In the genomic region with DNA sequence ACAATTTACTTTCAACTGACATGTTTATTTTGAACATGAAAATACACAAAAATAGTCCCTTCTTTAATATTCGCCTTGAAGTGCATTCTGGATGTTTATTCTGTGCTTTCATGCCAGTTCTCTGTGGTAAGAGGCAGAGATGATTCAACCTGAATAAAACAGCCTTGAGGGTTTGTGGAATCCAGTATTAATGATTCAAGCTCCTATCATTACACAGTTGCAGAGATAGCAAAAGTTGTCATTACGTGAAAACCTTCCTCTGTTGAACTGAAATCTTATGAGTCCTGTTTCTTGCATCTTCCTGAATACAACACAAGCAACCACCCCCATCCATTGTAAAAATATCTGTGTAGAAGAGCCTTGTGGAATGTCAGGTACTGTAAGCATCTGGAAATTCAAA, we compare ENCODE assay signal across 21 cellular contexts.
DNase-seq lines count a peak whose midpoint lies in the region; ATAC-seq, FAIRE-seq and TF ChIP-seq lines count a peak whose summit lies in the region.
"Had no signal": no experiment of that assay in that cellular context is flagged by ENCODE, and none has a peak within 500 bp of the region (broad histone marks: within the 10 kb centered on the region; RNA-seq: fewer than 3 reads in every experiment).

No MANE protein-coding gene starts in this region.

- H3K27ac ChIP-seq in AG04450 (ENCODE audit: low read depth, low read length), result no peak overlapping the region
- no peak overlapping the region for H3K27ac ChIP-seq in PC-9
- H3K27ac ChIP-seq: lower lobe of right lung, right lobe of liver, upper lobe of left lung had no signal

- H3K36me3 ChIP-seq in bronchial epithelial cell (ENCODE audit: control insufficient read depth, insufficient read depth, low read length), result no peaks in the 10 kb centered on the region
- no peaks in the 10 kb centered on the region for H3K36me3 ChIP-seq in kidney epithelial cell (ENCODE audit: control insufficient read depth, insufficient read depth, low read length)
- no peaks in the 10 kb centered on the region for H3K36me3 ChIP-seq in PC-9 (ENCODE audit: low read depth)
- H3K36me3 ChIP-seq: lower lobe of right lung, right lobe of liver, upper lobe of left lung had no signal

- no peak overlapping the region for H3K4me2 ChIP-seq in PC-9

- ATAC-seq in HG03521 (IDR thresholded peaks at IDR 0.05; ENCODE audit: unreplicated experiment) (no peak), omental fat pad (ENCODE audit: low FRiP score) (no peak)
- ATAC-seq: activated CD8-positive, alpha-beta memory T cell treated with anti-CD3 and anti-CD28 coated beads, Interleukin-2, amount 10 ng/mL, durations not matched to agents 7 days and 5 days; activated naive CD4-positive, alpha-beta T cell treated with anti-CD3 and anti-CD28 coated beads, Interleukin-2, amount 50 U/mL, for 72 hours; K562; lower lobe of right lung; right lobe of liver; stimulated activated effector memory CD8-positive, alpha-beta T cell treated with anti-CD3 and anti-CD28 coated beads, Interleukin-12 subunit alpha, Interleukin-12 subunit beta, amount 100 ng/mL, for 72 hours had no signal

- no peaks in the 10 kb centered on the region for H3K79me2 ChIP-seq in PC-9 (ENCODE audit: low read depth)

- BruUV-seq in PC-9 (replicated peaks; lab: Mats Ljungman, UMichigan), result no TSS peak

- DNase-seq in AG04450 (ENCODE audit: low read depth, low spot score) (peak; percentile 50), HS-27A (ENCODE audit: low read depth) (peak; percentile 2), bronchial epithelial cell (ENCODE audit: low read depth) (peak; percentile 83), kidney epithelial cell (ENCODE audit: low read depth) (peak; percentile 42), Ammon's horn (ENCODE audit: low spot score) (no peak), PC-9 (no peak), omental fat pad (ENCODE audit: low spot score) (no peak)
- DNase-seq: activated B cell treated with CpG ODN at 0.5 μM for 24 hours; activated CD8-positive, alpha-beta memory T cell treated with anti-CD3 and anti-CD28 coated beads, Interleukin-2, amount 10 ng/mL, durations not matched to agents 7 days and 5 days; erythroblast; H7; lower lobe of right lung; NCI-H1417 treated with DMSO at 0.1 percent for 48 hours; NCI-H446 treated with DMSO at 0.1 percent for 48 hours; right lobe of liver; upper lobe of left lung had no signal

- POLR2A ChIA-PET in AG04450 (lab: Yijun Ruan, JAX), result no interaction called here
- POLR2A ChIA-PET in PC-9 (lab: Charles Lee; ENCODE audit: unreplicated experiment), result no interaction called here

- no peak overlapping the region for H2AFZ ChIP-seq in PC-9

- H4K20me1 ChIP-seq in PC-9 (ENCODE audit: insufficient read depth), result no peaks in the 10 kb centered on the region

- intact Hi-C loops in PC-9 (cut with micrococcal nuclease; ENCODE audit: unreplicated experiment), result no loop called here

- H3K4me3 ChIP-seq in AG04450 (ENCODE audit: low read depth, low read length) (no peak overlapping the region), bronchial epithelial cell (ENCODE audit: low read depth, low read length) (no peak overlapping the region), kidney epithelial cell (ENCODE audit: low read depth, low read length) (no peak overlapping the region), PC-9 (no peak overlapping the region)
- H3K4me3 ChIP-seq: K562, lower lobe of right lung, right lobe of liver, upper lobe of left lung had no signal

- no peak for FAIRE-seq in bronchial epithelial cell (lab: Jason Lieb, UNC)
- FAIRE-seq: D721Med, K562 had no signal

- no peaks in the 10 kb centered on the region for H3K9me3 ChIP-seq in AG04450 (ENCODE audit: control insufficient read depth, insufficient read depth, low read length)
- no peaks in the 10 kb centered on the region for H3K9me3 ChIP-seq in PC-9 (ENCODE audit: insufficient read depth, low read depth)
- H3K9me3 ChIP-seq: lower lobe of right lung, right lobe of liver, upper lobe of left lung had no signal

- no peaks in the 10 kb centered on the region for H3K4me1 ChIP-seq in PC-9 (replicated peaks; ENCODE audit: insufficient read depth)
- H3K4me1 ChIP-seq: lower lobe of right lung, right lobe of liver, upper lobe of left lung had no signal

- H3K9me2 ChIP-seq in PC-9 (ENCODE audit: insufficient read depth), result no peaks in the 10 kb centered on the region

- TF ChIP-seq CTCF in AG04450 (IDR thresholded peaks at IDR 0.05; ENCODE audit: low read depth, low read length) (no peak), bronchial epithelial cell (IDR thresholded peaks at IDR 0.05; ENCODE audit: insufficient read depth, low read length, severe bottlenecking) (no peak), kidney epithelial cell (IDR thresholded peaks at IDR 0.05; ENCODE audit: insufficient read depth, low read length, poor library complexity, severe bottlenecking) (no peak), PC-9 (conservative IDR thresholded peaks at IDR 0.05) (no peak), omental fat pad (IDR thresholded peaks at IDR 0.05) (no peak)

- H3K27me3 ChIP-seq in AG04450 (ENCODE audit: control insufficient read depth, insufficient read depth, low read length) (no peaks in the 10 kb centered on the region), bronchial epithelial cell (ENCODE audit: control insufficient read depth, insufficient read depth, low read length) (no peaks in the 10 kb centered on the region), kidney epithelial cell (ENCODE audit: control insufficient read depth, insufficient read depth, low read length) (no peaks in the 10 kb centered on the region), PC-9 (ENCODE audit: insufficient read depth, low read depth) (no peaks in the 10 kb centered on the region)
- H3K27me3 ChIP-seq: right lobe of liver, upper lobe of left lung had no signal

- no peaks in the 10 kb centered on the region for H3F3A ChIP-seq in PC-9 (ENCODE audit: insufficient read depth, low read depth)

- CTCF ChIA-PET in AG04450 (lab: Charles Lee), result no interaction called here
- CTCF ChIA-PET in PC-9 (lab: Charles Lee), result no interaction called here

Comparison
In these comparisons a context has a peak if more than half of its experiments do, and no peak if none do; other contexts are left out.
1. DNase-seq: peak in AG04450 (single experiment), HS-27A (single experiment), bronchial epithelial cell (single experiment) and kidney epithelial cell (single experiment); none in Ammon's horn (single experiment), PC-9 (0 of 2) and omental fat pad (single experiment).